23 cellular contexts compared by ENCODE assay signal in genomic region chr4:105634402-105634801, GRCh38.
DNase-seq lines count a peak whose midpoint lies in the region; ATAC-seq and TF ChIP-seq lines count a peak whose summit lies in the region.
"Had no signal": no experiment of that assay in that cellular context is flagged by ENCODE, and none has a peak within 500 bp of the region (broad histone marks: within the 10 kb centered on the region; RNA-seq: fewer than 3 reads in every experiment).

No MANE protein-coding gene starts in this region.

- dilution Hi-C loops in mammary epithelial cell (cut with HindIII; ENCODE audit: low sequenced_read_pairs), result no loop called here

- peak overlapping the region; percentile 51 for H3K4me3 ChIP-seq in DOHH2 (ENCODE audit: low read length)
- no peak overlapping the region for H3K4me3 ChIP-seq in mammary epithelial cell (replicated peaks in 1 of 3; ENCODE audit: insufficient read depth in 1 of 3, low read depth in 2 of 3, low read length in 3 of 3)
- H3K4me3 ChIP-seq: adrenal gland, dorsolateral prefrontal cortex, testis had no signal

- H3K4me2 ChIP-seq in DOHH2 (ENCODE audit: low read length) (peak overlapping the region; percentile 64), mammary epithelial cell (ENCODE audit: insufficient read depth, low read depth, low read length) (no peak overlapping the region)

- H3K9me3 Mint-ChIP-seq in mesothelial cell of epicardium, result no peaks in the 10 kb centered on the region
- H3K9me3 Mint-ChIP-seq in T-helper 2 cell treated with Interferon-gamma antibody and Interleukin-4, amounts not matched to agents 5 μg/mL and 100 μg/mL, for 36 hours, result no peaks in the 10 kb centered on the region
- H3K9me3 Mint-ChIP-seq: CD8-positive, alpha-beta memory T cell; H9 had no signal

- no peaks in the 10 kb centered on the region for H3K9me2 ChIP-seq in DOHH2 (replicated peaks; ENCODE audit: control insufficient read depth, low read length)

- CTCF ChIA-PET in mammary epithelial cell (lab: Charles Lee; ENCODE audit: low non-redundant PET), result no interaction called here
- CTCF ChIA-PET in RWPE1 (lab: Yijun Ruan, JAX), result no interaction called here

- peaks cover 53% of the 10 kb centered on the region for H3K4me1 ChIP-seq in DOHH2 (ENCODE audit: control insufficient read depth, low read length)
- H3K4me1 ChIP-seq in mammary epithelial cell (ENCODE audit: insufficient read depth, low read length), result peaks cover 45% of the 10 kb centered on the region

- no peaks in the 10 kb centered on the region for H3K36me3 Mint-ChIP-seq in mesothelial cell of epicardium
- no peaks in the 10 kb centered on the region for H3K36me3 Mint-ChIP-seq in T-helper 2 cell treated with Interferon-gamma antibody and Interleukin-4, amounts not matched to agents 5 μg/mL and 100 μg/mL, for 36 hours (ENCODE audit: low read depth)
- H3K36me3 Mint-ChIP-seq: activated CD8-positive, alpha-beta memory T cell treated with anti-CD3 and anti-CD28 coated beads, Interleukin-2, amount 10 ng/mL, durations not matched to agents 7 days and 5 days; CD8-positive, alpha-beta memory T cell had no signal

- POLR2A ChIA-PET in RWPE1 (lab: Yijun Ruan, JAX; ENCODE audit: low non-redundant PET), result no interaction called here

- H3K4me3 Mint-ChIP-seq in mesothelial cell of epicardium, result no peak overlapping the region
- H3K4me3 Mint-ChIP-seq in T-helper 2 cell treated with Interferon-gamma antibody and Interleukin-4, amounts not matched to agents 5 μg/mL and 100 μg/mL, for 36 hours, result no peak overlapping the region
- H3K4me3 Mint-ChIP-seq: activated CD8-positive, alpha-beta memory T cell treated with anti-CD3 and anti-CD28 coated beads, Interleukin-2, amount 10 ng/mL, durations not matched to agents 7 days and 5 days; CD8-positive, alpha-beta memory T cell; H9 had no signal

- H3K9ac ChIP-seq in mammary epithelial cell (ENCODE audit: insufficient read depth, low read length), result no peak overlapping the region

- ATAC-seq in GM21723 (IDR thresholded peaks at IDR 0.05; ENCODE audit: unreplicated experiment), result peak; percentile 53
- ATAC-seq: activated CD8-positive, alpha-beta memory T cell treated with anti-CD3 and anti-CD28 coated beads, Interleukin-2, amount 10 ng/mL, durations not matched to agents 7 days and 5 days had no signal

- peak overlapping the region; percentile 72 for H3K27ac Mint-ChIP-seq in mesothelial cell of epicardium
- no peak overlapping the region for H3K27ac Mint-ChIP-seq in T-helper 2 cell treated with Interferon-gamma antibody and Interleukin-4, amounts not matched to agents 5 μg/mL and 100 μg/mL, for 36 hours
- H3K27ac Mint-ChIP-seq: activated CD8-positive, alpha-beta memory T cell treated with anti-CD3 and anti-CD28 coated beads, Interleukin-2, amount 10 ng/mL, durations not matched to agents 7 days and 5 days; CD8-positive, alpha-beta memory T cell; H9 had no signal

- H3K27ac ChIP-seq in DOHH2 (ENCODE audit: low read depth, low read length) (peak overlapping the region; percentile 27), mammary epithelial cell (ENCODE audit: insufficient read depth, low read depth, low read length) (no peak overlapping the region), RWPE1 (no peak overlapping the region)
- H3K27ac ChIP-seq: adrenal gland, epithelial cell of prostate, neutrophil, testis had no signal

- intact Hi-C loops in mammary epithelial cell (cut with micrococcal nuclease), result no loop called here

- BruUV-seq in mammary epithelial cell (replicated peaks; lab: Mats Ljungman, UMichigan), result no TSS peak

- H3K36me3 ChIP-seq in DOHH2 (ENCODE audit: control insufficient read depth, low read length) (no peaks in the 10 kb centered on the region), mammary epithelial cell (ENCODE audit: insufficient read depth, low read length) (no peaks in the 10 kb centered on the region)
- H3K36me3 ChIP-seq: adrenal gland, neutrophil had no signal

- no peaks in the 10 kb centered on the region for H4K20me1 ChIP-seq in DOHH2 (ENCODE audit: control insufficient read depth, insufficient read depth, low read depth, low read length)
- no peaks in the 10 kb centered on the region for H4K20me1 ChIP-seq in mammary epithelial cell (ENCODE audit: insufficient read depth, low read length)

- in situ Hi-C loops in mammary epithelial cell (cut with MboI; ENCODE audit: low sequenced_read_pairs in 2 of 2), result no loop called here

- H3K9me3 ChIP-seq in DOHH2 (ENCODE audit: control insufficient read depth, insufficient read depth, low read length) (no peaks in the 10 kb centered on the region), mammary epithelial cell (replicated peaks; ENCODE audit: insufficient read depth, low read length) (no peaks in the 10 kb centered on the region)
- H3K9me3 ChIP-seq: adrenal gland, neutrophil, testis had no signal

- 100% methylated on average over 1 of the region's 1 CpG for WGBS in mammary epithelial cell (ENCODE audit: low coverage, missing lambda C conversion rate)

- peaks cover 63% of the 10 kb centered on the region for H3K4me1 Mint-ChIP-seq in mesothelial cell of epicardium
- H3K4me1 Mint-ChIP-seq in T-helper 2 cell treated with Interferon-gamma antibody and Interleukin-4, amounts not matched to agents 5 μg/mL and 100 μg/mL, for 36 hours (ENCODE audit: low read depth), result no peaks in the 10 kb centered on the region
- H3K4me1 Mint-ChIP-seq: activated CD8-positive, alpha-beta memory T cell treated with anti-CD3 and anti-CD28 coated beads, Interleukin-2, amount 10 ng/mL, durations not matched to agents 7 days and 5 days had no signal

- no peaks in the 10 kb centered on the region for H3K27me3 ChIP-seq in DOHH2 (ENCODE audit: control insufficient read depth, low read length)
- H3K27me3 ChIP-seq in mammary epithelial cell (ENCODE audit: insufficient read depth, low read length), result no peaks in the 10 kb centered on the region
- H3K27me3 ChIP-seq: adrenal gland, dorsolateral prefrontal cortex, neutrophil, testis had no signal

- no peak for TF ChIP-seq CTCF in DOHH2 (IDR thresholded peaks at IDR 0.05; ENCODE audit: low read depth, low read length, poor library complexity, severe bottlenecking)
- TF ChIP-seq CTCF in mesothelial cell of epicardium (IDR thresholded peaks at IDR 0.05; ENCODE audit: unreplicated experiment), result no peak
- no peak for TF ChIP-seq CTCF in mammary epithelial cell (conservative IDR thresholded peaks at IDR 0.05 in 1 of 2, IDR thresholded peaks at IDR 0.05 in 1 of 2; ENCODE audit: extremely low read depth in 1 of 2, insufficient read depth in 1 of 2, low read depth in 1 of 2, low read length in 2 of 2)
- no peak for TF ChIP-seq CTCF in RWPE1 (conservative IDR thresholded peaks at IDR 0.05; ENCODE audit: low read depth)

- H2AFZ ChIP-seq in mammary epithelial cell (ENCODE audit: low read depth, low read length), result no peak overlapping the region

- peaks cover 9% of the 10 kb centered on the region; the same call in 1 of the 2 replicates for H3F3A ChIP-seq in DOHH2 (ENCODE audit: control insufficient read depth, insufficient read depth)

- H3K79me2 ChIP-seq in DOHH2 (ENCODE audit: control insufficient read depth, low read length) (no peaks in the 10 kb centered on the region), mammary epithelial cell (ENCODE audit: insufficient read depth, low read length) (no peaks in the 10 kb centered on the region)

- no peaks in the 10 kb centered on the region for H3K27me3 Mint-ChIP-seq in mesothelial cell of epicardium (ENCODE audit: low read depth)
- peaks cover 7% of the 10 kb centered on the region for H3K27me3 Mint-ChIP-seq in T-helper 2 cell treated with Interferon-gamma antibody and Interleukin-4, amounts not matched to agents 5 μg/mL and 100 μg/mL, for 36 hours (ENCODE audit: low read depth)

- DNase-seq in NCI-H526 treated with DMSO at 0.1 percent for 48 hours (lab: John Stamatoyannopoulos, UW) (peak; percentile 69), mesothelial cell of epicardium (ENCODE audit: low spot score in 2 of 2, unreplicated experiment in 2 of 2) (no peak), mammary epithelial cell (no peak), RWPE1 (ENCODE audit: low spot score) (no peak)
- DNase-seq in activated effector memory CD4-positive, alpha-beta T cell treated with Interleukin-2 at 50 U/mL for 16 hours, result no peak
- DNase-seq in T-helper 2 cell treated with Interferon-gamma antibody and Interleukin-4, amounts not matched to agents 5 μg/mL and 100 μg/mL, for 36 hours (ENCODE audit: low spot score), result no peak
- DNase-seq: activated CD4-positive, alpha-beta T cell treated with anti-CD3 and anti-CD28 coated beads for 48 hours; activated CD8-positive, alpha-beta memory T cell treated with anti-CD3 and anti-CD28 coated beads, Interleukin-2, amount 10 ng/mL, durations not matched to agents 7 days and 5 days; adrenal gland; CD8-positive, alpha-beta memory T cell; DND-41; dorsolateral prefrontal cortex; foreskin fibroblast; H9; midbrain; MV-4-11; NCI-H187; NCI-H345; testis had no signal
